Comparison of ENCODE assay signal across 10 cellular contexts in genomic region chr1:116676291-116676690, GRCh38. TPM values are rescaled to one million over a fixed set of nuclear protein-coding genes. Genes with fewer than 3 reads are reported as not detected.
"Had no signal": no experiment of that assay in that cellular context is flagged by ENCODE, and none has a peak within 500 bp of the region (broad histone marks: within the 10 kb centered on the region; RNA-seq: fewer than 3 reads in every experiment).

No MANE protein-coding gene starts in this region.

- ATAC-seq: GM23338, HepG2 had no signal

- H2AFZ ChIP-seq: GM23338 had no signal

- DNase-seq: H9, HCEC 1CT, HFFc6, KG1 had no signal

- H3K27ac ChIP-seq: HL-60 had no signal

- FAIRE-seq: H1, H54, HepG2 had no signal

- H3K4me3 ChIP-seq: GM23338 had no signal

- H3K4me2 ChIP-seq: GM23338 had no signal

RNA-seq across cellular contexts. Expression of gene IGSF3, which starts 8.8 kb away (rescaled TPM):
- total RNA-seq: HFFc6 had no signal
- polyA plus RNA-seq: IgD-negative memory B cell had no signal
